8 cellular contexts compared by ENCODE assay signal in the genomic region with DNA sequence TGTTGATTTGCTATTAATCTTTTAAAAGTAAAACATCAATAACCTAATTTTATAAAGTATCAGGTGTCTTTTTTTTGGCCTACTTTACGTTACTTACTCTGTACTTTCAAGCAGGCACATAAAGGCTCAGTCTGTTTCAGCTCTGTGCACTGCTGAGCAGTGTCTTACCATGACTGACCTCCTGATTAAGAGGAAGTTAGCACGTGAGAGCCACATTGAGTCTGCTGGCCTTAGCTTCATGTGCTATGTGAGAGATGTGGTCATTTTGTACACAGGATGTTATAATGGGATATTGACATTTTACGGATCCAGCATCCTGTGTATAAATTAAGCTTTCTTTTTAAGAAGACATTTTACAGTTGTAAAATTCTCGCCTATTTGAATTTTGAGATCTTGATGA. TPM values are rescaled to one million over a fixed set of nuclear protein-coding genes. Genes with fewer than 3 reads are reported as not detected.
A peak's percentile ranks its signal among the peaks of the same experiment; 100 is the strongest.
DNase-seq lines count a peak whose midpoint lies in the region; ATAC-seq and TF ChIP-seq lines count a peak whose summit lies in the region.

No MANE protein-coding gene starts in this region.

- H3K27ac ChIP-seq in endodermal cell (ENCODE audit: low read depth, low read length), result no peak overlapping the region

- H3K36me3 ChIP-seq in endodermal cell (ENCODE audit: control insufficient read depth, insufficient read depth, low read length), result peaks cover 9% of the 10 kb centered on the region

- H3K4me3 Mint-ChIP-seq in endodermal cell, result no peak overlapping the region
- H3K4me3 Mint-ChIP-seq in stimulated activated naive B cell treated with anti-CD40 and anti-IgM and Interleukin-4, amounts not matched to agents 10 μg/mL and 1 μg/mL and 100 μg/mL, for 72 hours, result peak overlapping the region; percentile 8 to 13

- H3K27me3 Mint-ChIP-seq in endodermal cell (ENCODE audit: insufficient read depth), result no peaks in the 10 kb centered on the region
- H3K27me3 Mint-ChIP-seq in stimulated activated naive B cell treated with anti-CD40 and anti-IgM and Interleukin-4, amounts not matched to agents 10 μg/mL and 1 μg/mL and 100 μg/mL, for 72 hours, result no peaks in the 10 kb centered on the region

- peaks cover 7% of the 10 kb centered on the region for H3K36me3 Mint-ChIP-seq in endodermal cell (ENCODE audit: low read depth)
- H3K36me3 Mint-ChIP-seq in stimulated activated naive B cell treated with anti-CD40 and anti-IgM and Interleukin-4, amounts not matched to agents 10 μg/mL and 1 μg/mL and 100 μg/mL, for 72 hours, result peaks cover 19 to 33% of the 10 kb centered on the region in 2 donors

- in situ Hi-C loops in KBM-7 (cut with MboI; ENCODE audit: low pct_unique_long_range_greater_than_20kb, low sequenced_read_pairs) (no loop called here), GM13976 (cut with MboI; ENCODE audit: low sequenced_read_pairs, unreplicated experiment) (no loop called here)

- DNase-seq in GM10266 (ENCODE audit: extremely low spot score) (peak; percentile 27), KBM-7 (peak; percentile 54), endodermal cell (peak; percentile 10), GM13976 (ENCODE audit: low spot score) (no peak), DMS79 (lab: John Stamatoyannopoulos, UW) (no peak)
- DNase-seq in stimulated activated naive B cell treated with anti-CD40 and anti-IgM and Interleukin-4, amounts not matched to agents 10 μg/mL and 1 μg/mL and 100 μg/mL, for 72 hours, result no peak
- DNase-seq in activated CD4-positive, alpha-beta T cell treated with anti-CD3 and anti-CD28 coated beads, Interleukin-2, amount 50 U/mL, for 1 hour, result no peak

- H3K9ac ChIP-seq in endodermal cell (ENCODE audit: extremely low read depth, low read length, poor library complexity, severe bottlenecking), result no peak overlapping the region

- H3K27ac Mint-ChIP-seq in endodermal cell, result no peak overlapping the region
- H3K27ac Mint-ChIP-seq in stimulated activated naive B cell treated with anti-CD40 and anti-IgM and Interleukin-4, amounts not matched to agents 10 μg/mL and 1 μg/mL and 100 μg/mL, for 72 hours, result peak overlapping the region; percentile 33

- H3K4me1 Mint-ChIP-seq in endodermal cell, result peaks cover 42% of the 10 kb centered on the region
- peaks cover 47 to 84% of the 10 kb centered on the region in 2 donors for H3K4me1 Mint-ChIP-seq in stimulated activated naive B cell treated with anti-CD40 and anti-IgM and Interleukin-4, amounts not matched to agents 10 μg/mL and 1 μg/mL and 100 μg/mL, for 72 hours

- H3K9me3 ChIP-seq in endodermal cell (ENCODE audit: control insufficient read depth, low read length), result peaks cover 5% of the 10 kb centered on the region

- H3K4me3 ChIP-seq in endodermal cell (ENCODE audit: low read length), result no peak overlapping the region

- TF ChIP-seq CTCF in GM10266 (IDR thresholded peaks at IDR 0.05; ENCODE audit: control insufficient read depth, insufficient read depth, low read depth, missing control alignments) (no peak), endodermal cell (conservative IDR thresholded peaks at IDR 0.05) (no peak), GM13976 (IDR thresholded peaks at IDR 0.05; ENCODE audit: borderline replicate concordance, control extremely low read depth, extremely low read depth, insufficient read depth, missing control alignments) (no peak)

- H3K4me1 ChIP-seq in endodermal cell (ENCODE audit: control insufficient read depth, insufficient read depth, low read length), result peaks cover 9% of the 10 kb centered on the region

- peak; percentile 87 for ATAC-seq in GM21529 (IDR thresholded peaks at IDR 0.05; ENCODE audit: unreplicated experiment)
- peak; percentile 96 to 97 for ATAC-seq in stimulated activated naive B cell treated with anti-CD40 and anti-IgM and Interleukin-4, amounts not matched to agents 10 μg/mL and 1 μg/mL and 100 μg/mL, for 72 hours (replicated peaks)

- 79 to 95% methylated on average over 4 of the region's 4 CpGs for whole genome bisulfite sequencing in endodermal cell (ENCODE audit: insufficient coverage in 1 of 2, insufficient read length in 1 of 2), 2 experiments

- H3K9me3 Mint-ChIP-seq in endodermal cell, result peaks cover 5% of the 10 kb centered on the region
- peaks cover 8 to 9% of the 10 kb centered on the region in 2 donors for H3K9me3 Mint-ChIP-seq in stimulated activated naive B cell treated with anti-CD40 and anti-IgM and Interleukin-4, amounts not matched to agents 10 μg/mL and 1 μg/mL and 100 μg/mL, for 72 hours

- H3K27me3 ChIP-seq in endodermal cell (ENCODE audit: control insufficient read depth, insufficient read depth, low read length, poor library complexity, severe bottlenecking), result no peaks in the 10 kb centered on the region

RNA-seq across cellular contexts. Expression of gene ARID1B, which starts 31.9 kb away (rescaled TPM):
- 100 to 1,000 TPM in 1 of 2 donors, 10 to 100 TPM in 1; 74.0 to 110 TPM for total RNA-seq in endodermal cell
- 44.9 TPM for polyA plus RNA-seq in endodermal cell (2013, experiment 1 of 2)
- 47.0 TPM for polyA plus RNA-seq in endodermal cell (2013, experiment 2 of 2)

Comparison
In these comparisons a context has a peak if more than half of its experiments do, and no peak if none do; other contexts are left out.
1. DNase-seq: peak in GM10266 (single experiment), KBM-7 (single experiment) and endodermal cell (single experiment); none in stimulated activated naive B cell treated with anti-CD40 and anti-IgM and Interleukin-4, amounts not matched to agents 10 μg/mL and 1 μg/mL and 100 μg/mL, for 72 hours (single experiment), GM13976 (single experiment), DMS79 (single experiment) and activated CD4-positive, alpha-beta T cell treated with anti-CD3 and anti-CD28 coated beads, Interleukin-2, amount 50 U/mL, for 1 hour (single experiment).